Comparison of ENCODE assay signal across 2 cellular contexts in genomic region chr18:6764382-6764781, GRCh38.
TF ChIP-seq lines count a peak whose summit lies in the region.

No MANE protein-coding gene starts in this region.

TF ChIP-seq in GM23338, 12 proteins besides CTCF, POLR2A, EP300 and RAD21 (continued from another document):
- no peak for TF ChIP-seq REST (IDR thresholded peaks at IDR 0.05; ENCODE audit: unreplicated experiment)
- TF ChIP-seq EZH2phosphoT487 (IDR thresholded peaks at IDR 0.05; ENCODE audit: unreplicated experiment): no peak
- TF ChIP-seq STAT1 (IDR thresholded peaks at IDR 0.05; ENCODE audit: unreplicated experiment): no peak
- TF ChIP-seq ZNF462 (CRISPR knock-in tag; IDR thresholded peaks at IDR 0.05): no peak
- TF ChIP-seq POLR2AphosphoS5 (IDR thresholded peaks at IDR 0.05; ENCODE audit: low read depth): no peak
- TF ChIP-seq CREB1 (CRISPR knock-in tag; IDR thresholded peaks at IDR 0.05; ENCODE audit: low read depth): no peak
- TF ChIP-seq NANOG (IDR thresholded peaks at IDR 0.05; ENCODE audit: borderline replicate concordance): no peak
- TF ChIP-seq ZNF331 (CRISPR knock-in tag; IDR thresholded peaks at IDR 0.05; ENCODE audit: low read depth): no peak
- TF ChIP-seq ETS1 (IDR thresholded peaks at IDR 0.05): no peak
- no peak for TF ChIP-seq EZH2 (IDR thresholded peaks at IDR 0.05; ENCODE audit: low read depth, unreplicated experiment)

TF ChIP-seq in IMR-90, 13 proteins besides CTCF, POLR2A, EP300 and RAD21 (continued from another document):
- no peak for TF ChIP-seq FOS (IDR thresholded peaks at IDR 0.05; ENCODE audit: low read depth, low read length)
- no peak for TF ChIP-seq MAFK (IDR thresholded peaks at IDR 0.05; ENCODE audit: low read depth, low read length)
- TF ChIP-seq USF2 (IDR thresholded peaks at IDR 0.05; ENCODE audit: low read depth, low read length): no peak
- no peak for TF ChIP-seq MAZ (IDR thresholded peaks at IDR 0.05; ENCODE audit: borderline replicate concordance, low read depth, low read length)
- TF ChIP-seq CHD1 (IDR thresholded peaks at IDR 0.05; ENCODE audit: low read depth, low read length): no peak
- no peak for TF ChIP-seq RCOR1 (IDR thresholded peaks at IDR 0.05; ENCODE audit: insufficient replicate concordance, low read length)
